1 cellular context compared by ENCODE assay signal in the genomic region with DNA sequence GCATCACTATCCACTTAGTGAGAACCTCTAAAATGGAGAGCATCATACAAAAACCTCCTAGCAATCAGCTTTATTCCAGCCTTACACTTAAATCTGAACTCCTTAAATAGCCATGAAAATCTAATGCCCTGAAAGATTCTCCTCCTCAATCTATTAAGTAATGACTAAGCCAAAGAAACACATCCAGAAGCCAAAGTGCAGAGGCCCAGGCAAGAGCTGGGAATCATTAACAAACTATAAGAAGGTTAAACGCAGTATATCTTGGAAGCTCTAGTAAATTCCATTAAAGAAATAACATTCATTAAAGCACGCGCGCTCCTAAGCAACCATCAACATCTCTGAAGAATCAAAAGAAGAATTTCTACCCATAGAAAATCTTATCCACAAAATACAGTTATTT.
TF ChIP-seq lines count a peak whose summit lies in the region.

No MANE protein-coding gene starts in this region.

TF ChIP-seq in WTC11, 78 proteins besides CTCF, POLR2A, EP300 and RAD21 (continued from another document):
- TF ChIP-seq, protein P1, sequence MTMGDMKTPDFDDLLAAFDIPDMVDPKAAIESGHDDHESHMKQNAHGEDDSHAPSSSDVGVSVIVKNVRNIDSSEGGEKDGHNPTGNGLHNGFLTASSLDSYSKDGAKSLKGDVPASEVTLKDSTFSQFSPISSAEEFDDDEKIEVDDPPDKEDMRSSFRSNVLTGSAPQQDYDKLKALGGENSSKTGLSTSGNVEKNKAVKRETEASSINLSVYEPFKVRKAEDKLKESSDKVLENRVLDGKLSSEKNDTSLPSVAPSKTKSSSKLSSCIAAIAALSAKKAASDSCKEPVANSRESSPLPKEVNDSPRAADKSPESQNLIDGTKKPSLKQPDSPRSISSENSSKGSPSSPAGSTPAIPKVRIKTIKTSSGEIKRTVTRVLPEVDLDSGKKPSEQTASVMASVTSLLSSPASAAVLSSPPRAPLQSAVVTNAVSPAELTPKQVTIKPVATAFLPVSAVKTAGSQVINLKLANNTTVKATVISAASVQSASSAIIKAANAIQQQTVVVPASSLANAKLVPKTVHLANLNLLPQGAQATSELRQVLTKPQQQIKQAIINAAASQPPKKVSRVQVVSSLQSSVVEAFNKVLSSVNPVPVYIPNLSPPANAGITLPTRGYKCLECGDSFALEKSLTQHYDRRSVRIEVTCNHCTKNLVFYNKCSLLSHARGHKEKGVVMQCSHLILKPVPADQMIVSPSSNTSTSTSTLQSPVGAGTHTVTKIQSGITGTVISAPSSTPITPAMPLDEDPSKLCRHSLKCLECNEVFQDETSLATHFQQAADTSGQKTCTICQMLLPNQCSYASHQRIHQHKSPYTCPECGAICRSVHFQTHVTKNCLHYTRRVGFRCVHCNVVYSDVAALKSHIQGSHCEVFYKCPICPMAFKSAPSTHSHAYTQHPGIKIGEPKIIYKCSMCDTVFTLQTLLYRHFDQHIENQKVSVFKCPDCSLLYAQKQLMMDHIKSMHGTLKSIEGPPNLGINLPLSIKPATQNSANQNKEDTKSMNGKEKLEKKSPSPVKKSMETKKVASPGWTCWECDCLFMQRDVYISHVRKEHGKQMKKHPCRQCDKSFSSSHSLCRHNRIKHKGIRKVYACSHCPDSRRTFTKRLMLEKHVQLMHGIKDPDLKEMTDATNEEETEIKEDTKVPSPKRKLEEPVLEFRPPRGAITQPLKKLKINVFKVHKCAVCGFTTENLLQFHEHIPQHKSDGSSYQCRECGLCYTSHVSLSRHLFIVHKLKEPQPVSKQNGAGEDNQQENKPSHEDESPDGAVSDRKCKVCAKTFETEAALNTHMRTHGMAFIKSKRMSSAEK (CRISPR knock-in tag; IDR thresholded peaks at IDR 0.05; ENCODE audit: borderline replicate concordance), result no peak
- TF ChIP-seq CREM (CRISPR knock-in tag; IDR thresholded peaks at IDR 0.05) (no peak), CDX4 (CRISPR knock-in tag; IDR thresholded peaks at IDR 0.05; ENCODE audit: borderline replicate concordance) (no peak), CBFB (CRISPR knock-in tag; IDR thresholded peaks at IDR 0.05; ENCODE audit: low read depth) (no peak), NR3C1 (CRISPR knock-in tag; conservative IDR thresholded peaks at IDR 0.05; ENCODE audit: low read depth) (no peak)
